In the genomic region with DNA sequence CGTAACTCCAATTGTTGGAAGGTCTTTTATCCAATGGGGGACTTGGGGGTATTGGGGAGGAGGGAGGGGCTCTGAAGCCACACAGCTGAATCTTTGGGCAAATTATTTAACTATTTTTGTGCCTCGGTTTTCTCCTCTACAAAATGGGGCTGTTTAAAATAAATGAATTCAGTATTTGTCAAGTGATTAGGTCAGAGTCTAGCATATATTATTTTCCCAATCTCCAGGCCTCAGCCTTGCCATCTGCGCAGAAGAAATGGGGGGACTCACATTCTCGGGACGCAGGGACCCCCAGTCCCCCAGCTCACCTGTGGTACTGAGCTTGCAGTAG, we compare ENCODE assay signal across 8 cellular contexts. TPM values are rescaled to one million over a fixed set of nuclear protein-coding genes. Genes with fewer than 3 reads are reported as not detected.
A peak's percentile ranks its signal among the peaks of the same experiment; 100 is the strongest.
DNase-seq lines count a peak whose midpoint lies in the region; ATAC-seq and TF ChIP-seq lines count a peak whose summit lies in the region.

No MANE protein-coding gene starts in this region.

- peak overlapping the region; percentile 88 for H3K4me3 Mint-ChIP-seq in activated CD4-positive, alpha-beta memory T cell treated with anti-CD3 and anti-CD28 coated beads, Interleukin-2, amount 10 ng/mL, durations not matched to agents 7 days and 5 days

- CTCF ChIA-PET in activated CD4-positive, alpha-beta memory T cell treated with anti-CD3 and anti-CD28 coated beads, Interleukin-2, amount 10 ng/mL, durations not matched to agents 7 days and 5 days (lab: Charles Lee): interaction anchor here (0.7 to 3.2 kb wide), 5 partner anchors 15 to 1678 kb away, joined by 3 to 23 read pairs (median 6); no protein-coding TSS in a partner anchor

- POLR2A ChIA-PET in activated CD4-positive, alpha-beta memory T cell treated with anti-CD3 and anti-CD28 coated beads, Interleukin-2, amount 10 ng/mL, durations not matched to agents 7 days and 5 days (lab: Charles Lee): interaction anchor here (0.7 to 6.8 kb wide), 7 partner anchors 9 to 118 kb away, joined by 4 to 81 read pairs (median 7); a partner anchor contains a TSS

- H3K9me3 Mint-ChIP-seq in activated CD4-positive, alpha-beta memory T cell treated with anti-CD3 and anti-CD28 coated beads, Interleukin-2, amount 10 ng/mL, durations not matched to agents 7 days and 5 days: no peaks in the 10 kb centered on the region

- H3K79me2 ChIP-seq in hepatocyte: peaks cover 48% of the 10 kb centered on the region

- H3K4me1 ChIP-seq in hepatocyte (ENCODE audit: insufficient read depth) (peaks cover 51% of the 10 kb centered on the region), skeletal muscle tissue (ENCODE audit: control insufficient read depth in 3 of 3, insufficient read depth in 3 of 3, low read length in 3 of 3) (peaks cover 25 to 52% (median 44%) of the 10 kb centered on the region in 3 donors)

- no peaks in the 10 kb centered on the region for H3K9me2 ChIP-seq in hepatocyte (replicated peaks; ENCODE audit: insufficient read depth)

- no peak for TF ChIP-seq CTCF in hepatocyte (IDR thresholded peaks at IDR 0.05; ENCODE audit: poor library complexity)

- H3K4me1 Mint-ChIP-seq in activated CD4-positive, alpha-beta memory T cell treated with anti-CD3 and anti-CD28 coated beads, Interleukin-2, amount 10 ng/mL, durations not matched to agents 7 days and 5 days: peaks cover 45% of the 10 kb centered on the region

- H3K27me3 Mint-ChIP-seq in activated CD4-positive, alpha-beta memory T cell treated with anti-CD3 and anti-CD28 coated beads, Interleukin-2, amount 10 ng/mL, durations not matched to agents 7 days and 5 days: no peaks in the 10 kb centered on the region

- H3K36me3 ChIP-seq in H7 (replicated peaks; ENCODE audit: control insufficient read depth, insufficient read depth, low read length) (peaks cover 6% of the 10 kb centered on the region), hepatocyte (replicated peaks; ENCODE audit: insufficient read depth, low read depth) (no peaks in the 10 kb centered on the region), skeletal muscle tissue (ENCODE audit: control insufficient read depth in 3 of 3, insufficient read depth in 3 of 3, low read length in 3 of 3) (peaks cover 18 to 21% (median 19%) of the 10 kb centered on the region in 3 donors)

- DNase-seq in H7 (no peak), hepatocyte (ENCODE audit: low spot score) (no peak), EL (no peak), NCI-H524 (lab: John Stamatoyannopoulos, UW) (no peak)
- no peak for DNase-seq in activated CD4-positive, alpha-beta memory T cell treated with anti-CD3 and anti-CD28 coated beads, Interleukin-2, amount 10 ng/mL, durations not matched to agents 7 days and 5 days

- peak overlapping the region; percentile 77 for H3K4me3 ChIP-seq in H7 (ENCODE audit: insufficient read depth, low read depth, low read length)
- peak overlapping the region; percentile 96 for H3K4me3 ChIP-seq in hepatocyte
- H3K4me3 ChIP-seq in skeletal muscle tissue (ENCODE audit: low read length in 3 of 3): peak overlapping the region; percentile 48 to 78 (median 74)

- H2AFZ ChIP-seq in hepatocyte: no peak overlapping the region

- no peak for ATAC-seq in HG03469 (IDR thresholded peaks at IDR 0.05; ENCODE audit: unreplicated experiment)
- no peak for ATAC-seq in GM21723 (IDR thresholded peaks at IDR 0.05; ENCODE audit: unreplicated experiment)

- peaks cover 42% of the 10 kb centered on the region for H3K36me3 Mint-ChIP-seq in activated CD4-positive, alpha-beta memory T cell treated with anti-CD3 and anti-CD28 coated beads, Interleukin-2, amount 10 ng/mL, durations not matched to agents 7 days and 5 days (ENCODE audit: low read depth)

- H3K9me3 ChIP-seq in hepatocyte (ENCODE audit: low read depth) (no peaks in the 10 kb centered on the region), skeletal muscle tissue (ENCODE audit: control insufficient read depth in 3 of 3, low read length in 3 of 3) (no peaks in the 10 kb centered on the region)

- peak overlapping the region; percentile 93 for H3K27ac Mint-ChIP-seq in activated CD4-positive, alpha-beta memory T cell treated with anti-CD3 and anti-CD28 coated beads, Interleukin-2, amount 10 ng/mL, durations not matched to agents 7 days and 5 days

- peak overlapping the region; percentile 96 for H3K4me2 ChIP-seq in hepatocyte

- WGBS in hepatocyte (ENCODE audit: low lambda C conversion rate, missing lambda C conversion rate): 53% methylated on average over 5 of the region's 5 CpGs

- H3K27ac ChIP-seq in hepatocyte: peak overlapping the region; percentile 93
- peak overlapping the region; percentile 81 for H3K27ac ChIP-seq in skeletal muscle tissue (ENCODE audit: low read depth, low read length)

- H3K9ac ChIP-seq in skeletal muscle tissue (ENCODE audit: low read depth in 1 of 3, low read length in 3 of 3): peak overlapping the region in 2 of 3 donors; percentile 82 to 85

- H3K27me3 ChIP-seq in H7 (ENCODE audit: control insufficient read depth, insufficient read depth, low read length): no peaks in the 10 kb centered on the region
- H3K27me3 ChIP-seq in hepatocyte: no peaks in the 10 kb centered on the region
- no peaks in the 10 kb centered on the region for H3K27me3 ChIP-seq in skeletal muscle tissue (ENCODE audit: control insufficient read depth in 3 of 3, insufficient read depth in 3 of 3, low read length in 3 of 3)

- H4K20me1 ChIP-seq in hepatocyte (ENCODE audit: insufficient read depth, poor library complexity, severe bottlenecking): peaks cover 27% of the 10 kb centered on the region

RNA-seq across cellular contexts. Expression of a gene that starts 1.5 kb away (rescaled TPM):
- 300 and 386 TPM in 2 replicates for total RNA-seq in H7 (2014; rRNA removed; shearing (Covaris generic))
- total RNA-seq in activated CD4-positive, alpha-beta memory T cell treated with anti-CD3 and anti-CD28 coated beads, Interleukin-2, amount 10 ng/mL, durations not matched to agents 7 days and 5 days: 100 to 1,000 TPM; 712 to 724 TPM
- 241 and 260 TPM in 2 replicates for total RNA-seq in hepatocyte
- 308 and 340 TPM in 2 replicates for polyA plus RNA-seq in hepatocyte
- total RNA-seq in skeletal muscle tissue: 98.1 TPM

RNA-seq across cellular contexts. Expression of a gene that starts 31.7 kb away (rescaled TPM):
- 9.6 and 18.7 TPM in 2 replicates for total RNA-seq in H7 (2014; rRNA removed; shearing (Covaris generic))
- 1 to 10 TPM; 1.3 to 1.4 TPM for total RNA-seq in activated CD4-positive, alpha-beta memory T cell treated with anti-CD3 and anti-CD28 coated beads, Interleukin-2, amount 10 ng/mL, durations not matched to agents 7 days and 5 days
- total RNA-seq in hepatocyte (25.4 and 36.2 TPM in 2 replicates), skeletal muscle tissue (9.4 TPM)
- polyA plus RNA-seq in hepatocyte: 71.1 and 82.0 TPM in 2 replicates

RNA-seq across cellular contexts. Expression of a gene that starts 33.3 kb away (rescaled TPM):
- 30.0 and 35.0 TPM in 2 replicates for total RNA-seq in H7 (2014; rRNA removed; shearing (Covaris generic))
- total RNA-seq in activated CD4-positive, alpha-beta memory T cell treated with anti-CD3 and anti-CD28 coated beads, Interleukin-2, amount 10 ng/mL, durations not matched to agents 7 days and 5 days: under 1 TPM; 0.63 to 0.78 TPM
- total RNA-seq in hepatocyte: 53.8 and 60.2 TPM in 2 replicates
- polyA plus RNA-seq in hepatocyte: 100 and 115 TPM in 2 replicates
- total RNA-seq in skeletal muscle tissue: 37.1 TPM

Comparison
In these comparisons a context has a peak if more than half of its experiments do, and no peak if none do; other contexts are left out.
1. RNA of a gene that starts 33.3 kb away (total RNA-seq): 53.8 to 60.2 TPM in hepatocyte, 37.1 TPM in skeletal muscle tissue (single experiment) and 30.0 to 35.0 TPM in H7; 0.63 to 0.78 TPM in activated CD4-positive, alpha-beta memory T cell treated with anti-CD3 and anti-CD28 coated beads, Interleukin-2, amount 10 ng/mL, durations not matched to agents 7 days and 5 days; every median in the first group is over 10 times any median in the second.
2. Peak in every context shown above with its lines, with median percentiles within 50 percentile points of each other: H3K4me3 ChIP-seq.